ENCODE assay signal across 28 cellular contexts in the genomic region with DNA sequence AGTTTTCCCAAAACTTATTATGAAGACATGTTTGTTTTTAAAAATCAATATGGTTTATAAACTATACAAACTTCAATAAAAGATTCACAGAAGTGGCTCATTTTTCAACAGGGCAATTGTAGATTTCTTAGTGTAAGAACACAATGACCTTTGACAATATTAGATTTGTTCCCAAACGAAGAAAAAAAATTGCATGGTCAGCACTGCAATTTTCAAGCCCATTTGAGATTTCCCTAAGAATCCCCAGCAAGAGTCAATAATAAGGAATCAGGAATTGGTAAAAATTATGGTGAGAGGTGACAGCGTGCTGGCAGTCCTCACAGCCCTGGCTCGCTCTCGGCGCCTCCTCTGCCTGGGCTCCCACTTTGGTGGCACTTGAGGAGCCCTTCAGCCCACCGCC.
"Had no signal": no experiment of that assay in that cellular context is flagged by ENCODE, and none has a peak within 500 bp of the region (broad histone marks: within the 10 kb centered on the region; RNA-seq: fewer than 3 reads in every experiment).

No MANE protein-coding gene starts in this region.

- H3K4me3 Mint-ChIP-seq: naive thymus-derived CD4-positive, alpha-beta T cell; natural killer cell; nephron; neural progenitor cell; stimulated activated memory B cell treated with anti-CD40 and anti-IgM and Interleukin-4, amounts not matched to agents 10 μg/mL and 1 μg/mL and 100 μg/mL, for 72 hours; stimulated activated naive CD8-positive, alpha-beta T cell treated with anti-CD3 and anti-CD28 coated beads, Interleukin-15, Interleukin-2, amounts not matched to agents 100 ng/mL and 50 ng/mL, for 24 hours; type B pancreatic cell had no signal

- H3K9ac ChIP-seq: neural progenitor cell, parathyroid adenoma had no signal

- H3K9me3 Mint-ChIP-seq: type B pancreatic cell had no signal

- H3K36me3 Mint-ChIP-seq: neural progenitor cell; stimulated activated memory B cell treated with anti-CD40 and anti-IgM and Interleukin-4, amounts not matched to agents 10 μg/mL and 1 μg/mL and 100 μg/mL, for 72 hours had no signal

- H3K27ac Mint-ChIP-seq: naive thymus-derived CD4-positive, alpha-beta T cell; natural killer cell; nephron; neural progenitor cell; progenitor cell of endocrine pancreas; stimulated activated memory B cell treated with anti-CD40 and anti-IgM and Interleukin-4, amounts not matched to agents 10 μg/mL and 1 μg/mL and 100 μg/mL, for 72 hours; stimulated activated naive CD8-positive, alpha-beta T cell treated with anti-CD3 and anti-CD28 coated beads, Interleukin-15, Interleukin-2, amounts not matched to agents 100 ng/mL and 50 ng/mL, for 24 hours; type B pancreatic cell had no signal

- H3K27me3 ChIP-seq: neural progenitor cell, ovary, spleen, stomach, tibial artery, transverse colon, upper lobe of right lung, uterus had no signal

- DNase-seq: naive thymus-derived CD4-positive, alpha-beta T cell; natural killer cell; occipital lobe; ovary; psoas muscle; spleen; stimulated activated CD4-positive, alpha-beta T cell treated with anti-CD3 and anti-CD28 coated beads, Interleukin-12 subunit alpha, Interleukin-12 subunit beta, amount 100 ng/mL, for 4 hours; stimulated activated CD4-positive, alpha-beta T cell treated with anti-CD3 and anti-CD28 coated beads, Interleukin-1b, Interleukin-23, amount 100 ng/mL, for 48 hours; stimulated activated CD4-positive, alpha-beta T cell treated with anti-CD3 and anti-CD28 coated beads, Interleukin-4, amount 100 ng/mL, for 1 hour; stimulated activated CD4-positive, alpha-beta T cell treated with anti-CD3 and anti-CD28 coated beads, Interleukin-4, amount 100 ng/mL, for 4 hours; stimulated activated CD8-positive, alpha-beta memory T cell treated with anti-CD3 and anti-CD28 coated beads, Interleukin-4, amount 100 ng/mL, for 48 hours; stimulated activated naive CD4-positive, alpha-beta T cell treated with Interleukin-2 at 50 U/mL for 16 hours; stomach; tibial artery; transverse colon; upper lobe of right lung; uterus had no signal

- H3K4me1 Mint-ChIP-seq: naive thymus-derived CD4-positive, alpha-beta T cell; natural killer cell; nephron; neural progenitor cell; stimulated activated memory B cell treated with anti-CD40 and anti-IgM and Interleukin-4, amounts not matched to agents 10 μg/mL and 1 μg/mL and 100 μg/mL, for 72 hours had no signal

- ATAC-seq: naive thymus-derived CD4-positive, alpha-beta T cell; natural killer cell; psoas muscle; right cardiac atrium; sciatic nerve; stimulated activated memory B cell treated with anti-CD40 and anti-IgM and Interleukin-4, amounts not matched to agents 10 μg/mL and 1 μg/mL and 100 μg/mL, for 72 hours; upper lobe of right lung had no signal

- H3K27me3 Mint-ChIP-seq: progenitor cell of endocrine pancreas; stimulated activated memory B cell treated with anti-CD40 and anti-IgM and Interleukin-4, amounts not matched to agents 10 μg/mL and 1 μg/mL and 100 μg/mL, for 72 hours; stimulated activated naive CD8-positive, alpha-beta T cell treated with anti-CD3 and anti-CD28 coated beads, Interleukin-15, Interleukin-2, amounts not matched to agents 100 ng/mL and 50 ng/mL, for 24 hours; type B pancreatic cell had no signal

- H3K4me3 ChIP-seq: neural progenitor cell, ovary, psoas muscle, skin epidermis, smooth muscle cell, spleen, stomach, tibial artery, transverse colon, upper lobe of right lung, uterus had no signal

- H3K4me2 ChIP-seq: neural progenitor cell, smooth muscle cell had no signal

- H3K36me3 ChIP-seq: neural progenitor cell, ovary, spleen, stomach, tibial artery, transverse colon, upper lobe of right lung, uterus had no signal

- H3K9me3 ChIP-seq: ovary, upper lobe of right lung, uterus had no signal

- H3K4me1 ChIP-seq: neural progenitor cell, parathyroid adenoma, psoas muscle, spleen, stomach, tibial artery, transverse colon, upper lobe of right lung, uterus had no signal

- H3K27ac ChIP-seq: neural progenitor cell, ovary, parathyroid adenoma, psoas muscle, skin epidermis, spleen, stomach, tibial artery, transverse colon, upper lobe of right lung, uterus had no signal

- H2AFZ ChIP-seq: neural progenitor cell, parathyroid adenoma had no signal
